ENCODE assay signal across 8 cellular contexts in the genomic region with DNA sequence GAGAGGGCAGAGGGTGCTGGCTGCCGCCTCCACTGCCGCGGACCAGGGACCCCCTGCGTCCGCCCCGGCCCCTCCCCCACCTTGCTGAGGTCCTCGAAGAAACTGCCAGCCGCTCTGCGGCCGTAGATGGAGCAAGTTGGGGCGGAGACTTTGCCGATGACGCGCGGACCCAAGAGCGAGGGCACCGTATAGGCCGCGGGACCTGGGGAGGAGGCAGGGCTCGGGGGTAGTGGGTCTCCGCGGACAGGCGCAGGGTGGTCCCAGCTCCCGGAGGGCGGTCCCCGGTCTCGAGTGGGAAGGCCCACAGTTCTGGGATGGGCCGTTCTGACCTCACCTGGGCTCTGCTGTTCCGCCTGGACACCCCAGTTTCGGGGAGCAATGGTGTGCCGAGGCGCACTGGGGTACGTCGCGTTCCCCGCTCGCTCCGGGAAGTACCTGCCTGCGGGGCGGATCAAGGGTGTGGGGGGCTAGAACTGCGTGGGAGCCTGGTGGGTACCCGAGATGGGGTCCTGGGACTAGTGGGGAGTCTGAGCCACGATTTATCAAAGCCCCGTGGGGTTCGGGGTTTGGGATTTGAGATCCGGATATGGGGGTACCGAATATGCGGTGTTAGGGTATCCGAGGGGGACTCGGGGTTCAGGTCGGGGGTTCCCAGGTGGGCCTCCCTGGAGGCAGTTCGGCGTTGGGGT. TPM values are rescaled to one million over a fixed set of nuclear protein-coding genes. Genes with fewer than 3 reads are reported as not detected.
DNase-seq lines count a peak whose midpoint lies in the region; ATAC-seq and TF ChIP-seq lines count a peak whose summit lies in the region.

No MANE protein-coding gene starts in this region.

- H3K4me2 ChIP-seq in PC-3 (ENCODE audit: low read length) = peak overlapping the region; percentile 100

- H3K9me3 ChIP-seq in PC-3 (ENCODE audit: low read length) (no peaks in the 10 kb centered on the region), ovary (no peaks in the 10 kb centered on the region), thyroid gland (no peaks in the 10 kb centered on the region)

- POLR2A ChIA-PET in PC-3 (lab: Charles Lee; ENCODE audit: unreplicated experiment) = no interaction called here

- no peak for TF ChIP-seq EP300 in ovary (IDR thresholded peaks at IDR 0.05)

- TF ChIP-seq CTCF in PC-3 (conservative IDR thresholded peaks at IDR 0.05; ENCODE audit: low read depth, low read length) (no peak), foreskin fibroblast (IDR thresholded peaks at IDR 0.05; ENCODE audit: low read depth, low read length) (no peak), ovary (IDR thresholded peaks at IDR 0.05) (no peak), thyroid gland (IDR thresholded peaks at IDR 0.05) (no peak)

- DNase-seq in AG08396 (ENCODE audit: low spot score) = peak; percentile 81
- peak; percentile 74 for DNase-seq in PC-3
- peak; percentile 68 for DNase-seq in activated effector memory CD4-positive, alpha-beta T cell treated with Interleukin-2 at 50 U/mL for 16 hours
- peak; percentile 67 to 84 for DNase-seq in foreskin fibroblast
- peak in 3 of 5 donors; percentile 49 to 72 (median 71) for DNase-seq in ovary
- peak; percentile 80 to 83 for DNase-seq in thyroid gland

- TF ChIP-seq POLR2A in ovary (IDR thresholded peaks at IDR 0.05) = no peak
- TF ChIP-seq POLR2A in thyroid gland (IDR thresholded peaks at IDR 0.05) = peak; percentile 54 to 71

- peak overlapping the region; percentile 90 for H3K9ac ChIP-seq in PC-3 (ENCODE audit: low read length)

- whole genome bisulfite sequencing in ovary, 3 donors = 3 to 6% (median 4%) methylated on average over 33 to 53 of the region's 53 CpGs
- WGBS in thyroid gland, 2 donors = 5 to 8% methylated on average over 6 to 11 of the region's 53 CpGs

- BruUV-seq in PC-3 (replicated peaks; lab: Mats Ljungman, UMichigan) = TSS peak; percentile 1

- intact Hi-C loops in PC-3 (cut with micrococcal nuclease) = no loop called here
- intact Hi-C loops in ovary (cut with DNase I) = no loop called here
- intact Hi-C loops in thyroid gland (cut with DNase I) = no loop called here

- no peaks in the 10 kb centered on the region for H3F3A ChIP-seq in PC-3 (ENCODE audit: low read length, unreplicated experiment)

- H3K79me2 ChIP-seq in PC-3 (ENCODE audit: low read length) = 0 out of 2 replicates have a peak, but pooled peaks cover 4% of the 10 kb centered on the region

- H3K4me1 ChIP-seq in PC-3 (ENCODE audit: insufficient read depth, low read length) (peaks cover 10% of the 10 kb centered on the region; the same call in 1 of the 2 replicates), ovary (ENCODE audit: insufficient read depth) (peaks cover 25% of the 10 kb centered on the region), thyroid gland (peaks cover 32 to 50% of the 10 kb centered on the region in 2 donors)

- peak overlapping the region; percentile 78 for H3K4me3 ChIP-seq in PC-3 (ENCODE audit: low read length)
- peak overlapping the region; percentile 50 to 51 for H3K4me3 ChIP-seq in foreskin fibroblast (ENCODE audit: low read depth in 1 of 2, low read length in 2 of 2)
- peak overlapping the region; percentile 37 for H3K4me3 ChIP-seq in ovary
- H3K4me3 ChIP-seq in thyroid gland (replicated peaks in 1 of 3) = peak overlapping the region; percentile 1 to 81 (median 33)

- no peaks in the 10 kb centered on the region for H4K20me1 ChIP-seq in PC-3 (ENCODE audit: low read length)

- H3K36me3 ChIP-seq in PC-3 (ENCODE audit: low read depth, low read length) = no peaks in the 10 kb centered on the region
- H3K36me3 ChIP-seq in ovary = no peaks in the 10 kb centered on the region
- no peaks in the 10 kb centered on the region for H3K36me3 ChIP-seq in thyroid gland

- peak overlapping the region; percentile 81 for H2AFZ ChIP-seq in PC-3 (ENCODE audit: low read length)

- CTCF ChIA-PET in PC-3 (lab: Charles Lee) = no interaction called here

- no peaks in the 10 kb centered on the region for H3K9me2 ChIP-seq in PC-3 (replicated peaks; ENCODE audit: low read length)

- peak overlapping the region; percentile 75 for H3K27ac ChIP-seq in PC-3 (ENCODE audit: low read length)
- H3K27ac ChIP-seq in ovary = peak overlapping the region in 1 of 2 donors; percentile 39
- peak overlapping the region; percentile 81 to 99 (median 85) for H3K27ac ChIP-seq in thyroid gland

- H3K27me3 ChIP-seq in PC-3 (ENCODE audit: low read length) (no peaks in the 10 kb centered on the region), ovary (peaks cover 6% of the 10 kb centered on the region), thyroid gland (no peaks in the 10 kb centered on the region)

- peak; percentile 24 for ATAC-seq in GM21723 (IDR thresholded peaks at IDR 0.05; ENCODE audit: unreplicated experiment)
- peak; percentile 44 for ATAC-seq in PC-3
- ATAC-seq in HG02623 (IDR thresholded peaks at IDR 0.05; ENCODE audit: unreplicated experiment) = no peak

RNA-seq across cellular contexts. Expression of gene TYMP, which starts 1.2 kb away (rescaled TPM):
- total RNA-seq in PC-3 (2014; rRNA removed) (12.3 and 21.8 TPM in 2 replicates), ovary (10 to 100 TPM in 5 of 7 donors, 1 to 10 TPM in 2; 6.6 to 72.4 (median 15.9) TPM), thyroid gland (10 to 100 TPM; 28.0 to 61.0 (median 33.6) TPM)
- 1 to 10 TPM; 2.7 to 8.4 TPM for polyA plus RNA-seq in ovary

RNA-seq across cellular contexts. Expression of gene SCO2, which starts 5.6 kb away (rescaled TPM):
- total RNA-seq in PC-3 (2014; rRNA removed) (5.7 and 5.8 TPM in 2 replicates), ovary (1 to 10 TPM in 2 of 7 donors, under 1 TPM in 2, not detected in 3; 0.73 to 5.1 (median 2.6) TPM), thyroid gland (1 to 10 TPM in 3 of 4 donors, not detected in 1; 2.6 to 5.5 (median 2.9) TPM)
- polyA plus RNA-seq in ovary = under 1 TPM in 1 of 2 donors, not detected in 1; 0.75 TPM

RNA-seq across cellular contexts. Expression of gene KLHDC7B, which starts 14.7 kb away (rescaled TPM):
- total RNA-seq in PC-3 (2014; rRNA removed) = 0.35 TPM in 1 of 2 replicates, not detected in the other
- under 1 TPM in 5 of 7 donors, not detected in 2; 0.10 to 0.12 (median 0.10) TPM for total RNA-seq in ovary
- under 1 TPM; 0.04 to 0.13 TPM for polyA plus RNA-seq in ovary
- under 1 TPM in 1 of 4 donors, not detected in 3; 0.27 TPM for total RNA-seq in thyroid gland

RNA-seq across cellular contexts. Expression of gene NCAPH2, which starts 23.0 kb away (rescaled TPM):
- total RNA-seq in PC-3 (2014; rRNA removed) = 75.4 and 92.1 TPM in 2 replicates
- 10 to 100 TPM; 37.1 to 61.5 (median 53.7) TPM for total RNA-seq in ovary
- 10 to 100 TPM; 11.5 to 49.0 TPM for polyA plus RNA-seq in ovary
- total RNA-seq in thyroid gland = 10 to 100 TPM; 39.6 to 47.5 (median 43.1) TPM

RNA-seq across cellular contexts. Expression of gene LMF2, which starts 23.5 kb away (rescaled TPM):
- total RNA-seq in PC-3 (2014; rRNA removed) (42.4 and 52.2 TPM in 2 replicates), ovary (10 to 100 TPM; 43.6 to 76.6 (median 60.9) TPM), thyroid gland (100 to 1,000 TPM in 2 of 4 donors, 10 to 100 TPM in 2; 53.2 to 117 (median 96.6) TPM)
- polyA plus RNA-seq in ovary = 10 to 100 TPM in 1 of 2 donors, 1 to 10 TPM in 1; 1.5 to 52.3 TPM
